In the genomic region with DNA sequence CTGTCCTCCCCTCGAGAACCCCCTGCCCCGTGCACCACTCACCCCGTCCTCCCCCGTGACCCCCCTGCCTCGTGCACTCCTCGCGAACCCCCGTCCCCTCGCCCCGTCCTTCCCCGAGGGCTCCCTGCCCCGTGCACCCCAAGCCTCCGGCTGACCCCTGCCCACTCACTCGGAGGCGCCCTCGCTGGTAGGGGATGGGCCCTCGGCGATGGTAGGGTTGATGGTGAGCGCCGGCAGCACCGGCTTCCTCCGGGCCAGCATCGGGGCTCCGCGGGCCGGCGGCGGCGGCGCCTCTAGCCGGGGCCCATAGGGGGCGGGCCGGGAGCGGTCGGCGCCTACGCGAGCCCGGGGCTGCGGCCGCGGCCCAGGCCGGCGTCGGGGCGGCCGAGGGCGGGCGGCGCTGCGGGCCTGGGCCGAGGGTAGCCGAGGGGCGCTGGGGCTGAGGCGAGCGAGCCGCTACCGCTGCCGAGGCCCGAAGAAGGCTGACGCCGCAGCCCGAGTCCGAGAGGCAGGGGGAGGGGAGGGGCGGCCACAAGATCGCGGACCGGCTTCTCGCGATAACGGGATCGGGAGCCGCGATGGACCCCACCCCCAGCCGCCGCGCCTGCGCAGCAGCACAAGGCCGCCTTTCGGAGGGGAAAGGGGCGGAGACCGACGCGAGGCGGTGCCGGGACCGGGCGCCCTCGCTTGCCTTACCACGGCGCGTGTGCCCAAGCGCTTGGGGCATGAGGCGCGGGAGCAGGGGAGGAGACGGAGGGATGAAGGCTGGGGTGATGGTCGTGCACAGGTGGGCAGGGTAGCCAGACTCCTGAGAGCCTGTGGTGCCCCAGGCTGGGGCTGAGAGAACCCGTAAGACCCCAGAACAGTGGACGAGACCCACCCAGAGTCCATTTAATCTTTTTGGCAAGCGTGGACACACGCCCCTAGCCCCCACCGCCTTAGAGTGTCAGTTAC, we compare ENCODE assay signal across 8 cellular contexts. TPM values are rescaled to one million over a fixed set of nuclear protein-coding genes. Genes with fewer than 3 reads are reported as not detected.
A peak's percentile ranks its signal among the peaks of the same experiment; 100 is the strongest.
DNase-seq lines count a peak whose midpoint lies in the region; ATAC-seq and TF ChIP-seq lines count a peak whose summit lies in the region.

A gene (minus strand): TSS at position 508 of the 954 bp plus-strand sequence. CDS start 247 bp downstream, at position 261.

- peak within 1 kb of the TSS; percentile 98 for H3K4me3 Mint-ChIP-seq in T-helper 17 cell

- ATAC-seq in HG02759 (IDR thresholded peaks at IDR 0.05; ENCODE audit: unreplicated experiment): peak; percentile 90
- ATAC-seq in T-helper 17 cell: peak; percentile 94

- WGBS in prostate gland: 1% methylated on average over 80 of the region's 102 CpGs

- H3K9me3 ChIP-seq in T-helper 17 cell (ENCODE audit: control insufficient read depth, low read length, poor library complexity, severe bottlenecking) (no peaks in the 10 kb centered on the region), left ventricle myocardium inferior (replicated peaks) (no peaks in the 10 kb centered on the region), prostate gland (no peaks in the 10 kb centered on the region)

- intact Hi-C loops in left ventricle myocardium inferior (cut with micrococcal nuclease): no loop called here
- intact Hi-C loops in prostate gland (cut with DNase I): loop anchor here (5.0 kb wide), 1 partner anchor 62 kb away; no protein-coding TSS in a partner anchor

- peak within 1 kb of the TSS; percentile 98 for H3K27ac Mint-ChIP-seq in T-helper 17 cell

- DNase-seq in GM12864 (ENCODE audit: low read depth) (no peak), NCI-H1694 (lab: John Stamatoyannopoulos, UW) (peak; percentile 77), T-helper 17 cell (peak; percentile 95 to 98 (median 97)), amygdala (lab: John Stamatoyannopoulos, UW) (peak; percentile 13 to 96 (median 88)), left ventricle myocardium inferior (peak; percentile 94), prostate gland (ENCODE audit: low spot score) (peak; percentile 92), ureter (ENCODE audit: low spot score) (peak; percentile 96)

- peaks cover 4% of the 10 kb centered on the region for H3K36me3 Mint-ChIP-seq in T-helper 17 cell (ENCODE audit: low read depth)

- no peak for TF ChIP-seq CTCF in GM12864 (IDR thresholded peaks at IDR 0.05; ENCODE audit: low read depth, low read length, missing control alignments)
- no peak for TF ChIP-seq CTCF in left ventricle myocardium inferior (IDR thresholded peaks at IDR 0.05; ENCODE audit: borderline replicate concordance)
- TF ChIP-seq CTCF in prostate gland (IDR thresholded peaks at IDR 0.05): no peak

- H3K27me3 ChIP-seq in left ventricle myocardium inferior (ENCODE audit: low read depth) (no peaks in the 10 kb centered on the region), prostate gland (replicated peaks; ENCODE audit: insufficient read depth) (no peaks in the 10 kb centered on the region)

- peaks cover 27% of the 10 kb centered on the region for H3K4me1 ChIP-seq in left ventricle myocardium inferior
- H3K4me1 ChIP-seq in prostate gland (replicated peaks): peaks cover 12% of the 10 kb centered on the region

- no peaks in the 10 kb centered on the region for H3K36me3 ChIP-seq in left ventricle myocardium inferior
- H3K36me3 ChIP-seq in prostate gland: no peaks in the 10 kb centered on the region

- no peaks in the 10 kb centered on the region for H3K27me3 Mint-ChIP-seq in T-helper 17 cell

- H3K4me1 Mint-ChIP-seq in T-helper 17 cell: peaks cover 23% of the 10 kb centered on the region

- H3K4me3 ChIP-seq in GM12864 (ENCODE audit: low read depth, low read length) (peak within 1 kb of the TSS; percentile 87), left ventricle myocardium inferior (peak within 1 kb of the TSS; percentile 83), prostate gland (peak within 1 kb of the TSS; percentile 89 to 95)

- TF ChIP-seq POLR2A in prostate gland (IDR thresholded peaks at IDR 0.05): peak; percentile 65

- H3K27ac ChIP-seq in left ventricle myocardium inferior (replicated peaks): peak within 1 kb of the TSS; percentile 81
- H3K27ac ChIP-seq in prostate gland: peak within 1 kb of the TSS; percentile 59 to 73

RNA-seq across cellular contexts. Expression of the gene that starts here (rescaled TPM):
- total RNA-seq in T-helper 17 cell: 10 to 100 TPM; 94.3 to 94.6 TPM
- 129 TPM for total RNA-seq in left ventricle myocardium inferior
- 100 to 1,000 TPM; 104 to 145 TPM for total RNA-seq in prostate gland
- 103 TPM for total RNA-seq in ureter
